Comparison of ENCODE assay signal across 8 cellular contexts in the genomic region with DNA sequence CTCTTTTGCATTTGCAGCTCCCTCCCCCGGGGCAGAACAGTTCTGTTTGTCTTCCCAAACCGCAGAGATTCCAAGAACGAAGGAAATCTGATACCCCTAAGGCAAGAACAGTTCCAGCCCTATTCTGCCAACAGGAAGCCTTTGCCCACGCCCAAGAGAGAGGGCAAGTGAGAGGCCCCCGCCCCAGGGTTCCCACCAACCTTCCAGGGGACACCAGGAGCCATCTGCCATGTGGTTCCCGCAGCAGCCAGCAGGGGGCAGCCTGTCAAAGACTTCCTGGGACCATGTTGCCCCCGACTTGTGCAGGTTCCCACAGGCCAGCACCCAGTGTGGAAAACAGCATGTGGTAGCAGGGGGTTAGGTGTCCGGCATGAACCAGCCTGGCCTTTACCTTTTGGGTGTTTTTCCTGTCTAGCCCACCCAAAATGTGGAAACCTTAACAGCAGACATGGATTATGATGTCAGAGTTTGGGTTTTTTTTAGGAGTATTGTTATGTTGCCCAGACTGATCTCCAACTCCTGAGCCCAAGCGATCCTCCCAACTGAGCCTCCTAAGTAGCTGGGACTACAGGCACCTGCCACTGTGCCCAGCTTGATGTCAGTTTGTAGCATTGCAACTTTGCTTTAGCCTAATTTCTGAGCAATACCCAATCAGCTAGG. TPM values are rescaled to one million over a fixed set of nuclear protein-coding genes. Genes with fewer than 3 reads are reported as not detected.
A peak's percentile ranks its signal among the peaks of the same experiment; 100 is the strongest.
DNase-seq lines count a peak whose midpoint lies in the region; ATAC-seq and TF ChIP-seq lines count a peak whose summit lies in the region.

No MANE protein-coding gene starts in this region.

- TF ChIP-seq CTCF in C4-2B (conservative IDR thresholded peaks at IDR 0.05) (peak; percentile 91), adrenal gland (IDR thresholded peaks at IDR 0.05) (peak; percentile 58 to 80 (median 78))

- H3K4me3 ChIP-seq in adrenal gland (no peak overlapping the region), right cardiac atrium (ENCODE audit: low read length) (no peak overlapping the region)

- H3K36me3 ChIP-seq in adrenal gland (replicated peaks in 1 of 2): no peaks in the 10 kb centered on the region

- no peak for TF ChIP-seq POLR2A in adrenal gland (IDR thresholded peaks at IDR 0.05)

- DNase-seq in HCEC 1CT (peak; percentile 4), T-helper 2 cell (peak; percentile 25 to 55 (median 55)), adrenal gland (peak; percentile 37 to 81 (median 66)), right cardiac atrium (peak; percentile 58 to 86 (median 84)), smooth muscle cell of the brain vasculature (ENCODE audit: low read depth, low spot score) (peak; percentile 66), NCI-H187 treated with DMSO at 0.1 percent for 48 hours (lab: John Stamatoyannopoulos, UW) (no peak)

- WGBS in adrenal gland, 4 donors: 26 to 59% (median 46%) methylated on average over 6 to 9 of the region's 9 CpGs
- 42% methylated on average over 9 of the region's 9 CpGs for WGBS in right cardiac atrium

- intact Hi-C loops in adrenal gland (cut with DNase I) (loop anchor here (5.0 kb wide), 1 partner anchor 56 kb away; no protein-coding TSS in a partner anchor), right cardiac atrium (cut with DNase I) (loop anchor here in 2 of 4 donors (10.0 kb wide), 2 partner anchors 53 to 643 kb away; a partner anchor contains a TSS)

- no peaks in the 10 kb centered on the region for H3K9me3 ChIP-seq in adrenal gland (replicated peaks in 1 of 3)
- H3K9me3 ChIP-seq in right cardiac atrium (ENCODE audit: control insufficient read depth, low read length): no peaks in the 10 kb centered on the region

- ATAC-seq in right cardiac atrium (peak; percentile 33 to 65), HG03439 (IDR thresholded peaks at IDR 0.05; ENCODE audit: unreplicated experiment) (no peak)

- peak overlapping the region; percentile 3; the same call in 1 of the 2 replicates for H3K27ac ChIP-seq in C4-2B
- no peak overlapping the region for H3K27ac ChIP-seq in adrenal gland
- no peak overlapping the region for H3K27ac ChIP-seq in right cardiac atrium (ENCODE audit: low read length)

- no peaks in the 10 kb centered on the region for H3K4me1 ChIP-seq in adrenal gland (replicated peaks in 1 of 2)
- no peaks in the 10 kb centered on the region for H3K4me1 ChIP-seq in right cardiac atrium (ENCODE audit: control insufficient read depth, insufficient read depth, low read length)

- H3K27me3 ChIP-seq in adrenal gland (no peaks in the 10 kb centered on the region), right cardiac atrium (ENCODE audit: control insufficient read depth, insufficient read depth) (no peaks in the 10 kb centered on the region)

RNA-seq across cellular contexts. Expression of a gene that starts 21.7 kb away (rescaled TPM):
- total RNA-seq in adrenal gland: 10 to 100 TPM in 2 of 8 donors, 1 to 10 TPM in 6; 2.0 to 10.2 (median 6.9) TPM
- 10 to 100 TPM in 1 of 3 donors, 1 to 10 TPM in 2; 6.1 to 12.9 (median 6.5) TPM for polyA plus RNA-seq in adrenal gland
- total RNA-seq in right cardiac atrium: 10 to 100 TPM in 2 of 4 donors, 1 to 10 TPM in 2; 6.4 to 14.4 (median 9.6) TPM
- polyA plus RNA-seq in right cardiac atrium: 14.7 TPM
